28 cellular contexts compared by ENCODE assay signal in the genomic region with DNA sequence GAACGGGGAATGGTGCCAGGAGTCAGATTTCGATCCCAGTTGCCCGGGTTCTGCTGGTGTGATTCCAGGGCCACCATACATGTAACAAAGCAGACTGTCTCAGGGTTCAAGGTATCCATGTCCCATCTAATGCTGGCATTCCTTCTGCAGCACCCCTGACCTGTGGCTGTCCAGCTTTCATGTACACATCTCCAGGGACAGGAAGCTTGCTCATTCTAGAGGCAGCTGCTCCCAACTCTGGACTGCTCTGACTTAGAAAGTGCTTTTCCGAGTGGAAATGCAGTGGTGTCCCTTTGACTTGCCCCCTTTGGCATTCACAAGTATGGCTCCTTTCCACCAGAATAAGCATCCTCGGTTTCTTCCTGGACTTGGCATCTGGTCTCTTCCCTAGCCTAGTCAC. TPM values are rescaled to one million over a fixed set of nuclear protein-coding genes. Genes with fewer than 3 reads are reported as not detected.
DNase-seq lines count a peak whose midpoint lies in the region; ATAC-seq and TF ChIP-seq lines count a peak whose summit lies in the region.
"Had no signal": no experiment of that assay in that cellular context is flagged by ENCODE, and none has a peak within 500 bp of the region (broad histone marks: within the 10 kb centered on the region; RNA-seq: fewer than 3 reads in every experiment).

No MANE protein-coding gene starts in this region.

- H3K4me3 Mint-ChIP-seq in HFFc6 = peak overlapping the region; percentile 29
- H3K4me3 Mint-ChIP-seq: activated CD4-positive, alpha-beta memory T cell treated with anti-CD3 and anti-CD28 coated beads for 36 hours; activated naive CD8-positive, alpha-beta T cell; CD4-positive, CD25-positive, alpha-beta regulatory T cell; naive thymus-derived CD4-positive, alpha-beta T cell; stimulated activated memory B cell treated with anti-CD40 and anti-IgM and Interleukin-4, amounts not matched to agents 10 μg/mL and 1 μg/mL and 100 μg/mL, for 72 hours; T-helper 1 cell treated with Interleukin-12 subunit alpha and Interleukin-12 subunit beta and Interleukin-4 antibody, amounts not matched to agents 30 μg/mL and 1 μg/mL, for 36 hours had no signal

- DNase-seq in activated naive CD4-positive, alpha-beta T cell treated with anti-CD3 and anti-CD28 coated beads, Interleukin-2, amount 50 U/mL, for 72 hours (ENCODE audit: low spot score in 2 of 2) = no peak
- no peak for DNase-seq in activated naive CD4-positive, alpha-beta T cell (lab: John Stamatoyannopoulos, UW)
- DNase-seq in HFFc6 (peak; percentile 51), epidermal melanocyte (ENCODE audit: insufficient read length, low spot score) (peak; percentile 15), sciatic nerve (ENCODE audit: low spot score) (peak; percentile 25), SIG-M5 treated with dmso at 0.1 percent for 504 hours (lab: John Stamatoyannopoulos, UW; ENCODE audit: unreplicated experiment) (no peak), NCI-H1694 (lab: John Stamatoyannopoulos, UW) (no peak)
- DNase-seq: ACHN; activated CD4-positive, alpha-beta memory T cell treated with anti-CD3 and anti-CD28 coated beads for 36 hours; CD4-positive, CD25-positive, alpha-beta regulatory T cell; foreskin keratinocyte; KG1; kidney glomerular epithelial cell; MV-4-11; naive thymus-derived CD4-positive, alpha-beta T cell; NCI-H187; NCI-H2227 treated with DMSO at 0.1 percent for 48 hours; NCI-H774; OCI-M1; right lobe of liver; SIG-M5 had no signal

- no peaks in the 10 kb centered on the region for H3K9me3 Mint-ChIP-seq in activated naive CD4-positive, alpha-beta T cell treated with anti-CD3 and anti-CD28 coated beads, Interleukin-2, amount 50 U/mL, for 72 hours
- H3K9me3 Mint-ChIP-seq in HFFc6 = no peaks in the 10 kb centered on the region
- H3K9me3 Mint-ChIP-seq: activated CD4-positive, alpha-beta memory T cell treated with anti-CD3 and anti-CD28 coated beads for 36 hours; CD4-positive, CD25-positive, alpha-beta regulatory T cell; naive thymus-derived CD4-positive, alpha-beta T cell; stimulated activated memory B cell treated with anti-CD40 and anti-IgM and Interleukin-4, amounts not matched to agents 10 μg/mL and 1 μg/mL and 100 μg/mL, for 72 hours; T-helper 1 cell treated with Interleukin-12 subunit alpha and Interleukin-12 subunit beta and Interleukin-4 antibody, amounts not matched to agents 30 μg/mL and 1 μg/mL, for 36 hours had no signal

- intact Hi-C loops in sciatic nerve (cut with DNase I) = no loop called here

- H3K36me3 Mint-ChIP-seq in activated naive CD4-positive, alpha-beta T cell treated with anti-CD3 and anti-CD28 coated beads, Interleukin-2, amount 50 U/mL, for 72 hours = peaks cover 7 to 12% of the 10 kb centered on the region in 2 donors
- peaks cover 25% of the 10 kb centered on the region for H3K36me3 Mint-ChIP-seq in HFFc6 (ENCODE audit: low read depth)

- TF ChIP-seq CTCF in HFFc6 (IDR thresholded peaks at IDR 0.05) = no peak

- peaks cover 39% of the 10 kb centered on the region for H3K4me1 Mint-ChIP-seq in HFFc6 (ENCODE audit: low read depth)
- H3K4me1 Mint-ChIP-seq: stimulated activated memory B cell treated with anti-CD40 and anti-IgM and Interleukin-4, amounts not matched to agents 10 μg/mL and 1 μg/mL and 100 μg/mL, for 72 hours had no signal

- H3K27me3 Mint-ChIP-seq in HFFc6 (ENCODE audit: insufficient read depth) = no peaks in the 10 kb centered on the region
- H3K27me3 Mint-ChIP-seq: activated CD4-positive, alpha-beta memory T cell treated with anti-CD3 and anti-CD28 coated beads for 36 hours; activated naive CD8-positive, alpha-beta T cell; naive thymus-derived CD4-positive, alpha-beta T cell; stimulated activated memory B cell treated with anti-CD40 and anti-IgM and Interleukin-4, amounts not matched to agents 10 μg/mL and 1 μg/mL and 100 μg/mL, for 72 hours had no signal

- no peak for ATAC-seq in activated naive CD4-positive, alpha-beta T cell treated with anti-CD3 and anti-CD28 coated beads, Interleukin-2, amount 50 U/mL, for 72 hours
- ATAC-seq in sciatic nerve = no peak
- ATAC-seq in HG02610 (IDR thresholded peaks at IDR 0.05; ENCODE audit: unreplicated experiment) = no peak
- ATAC-seq: foreskin keratinocyte; naive thymus-derived CD4-positive, alpha-beta T cell; stimulated activated memory B cell treated with anti-CD40 and anti-IgM and Interleukin-4, amounts not matched to agents 10 μg/mL and 1 μg/mL and 100 μg/mL, for 72 hours had no signal

- peak overlapping the region; percentile 9 to 57 for H3K27ac Mint-ChIP-seq in activated naive CD4-positive, alpha-beta T cell treated with anti-CD3 and anti-CD28 coated beads, Interleukin-2, amount 50 U/mL, for 72 hours
- peak overlapping the region; percentile 80 for H3K27ac Mint-ChIP-seq in HFFc6
- H3K27ac Mint-ChIP-seq: activated CD4-positive, alpha-beta memory T cell treated with anti-CD3 and anti-CD28 coated beads for 36 hours; activated naive CD8-positive, alpha-beta T cell; stimulated activated memory B cell treated with anti-CD40 and anti-IgM and Interleukin-4, amounts not matched to agents 10 μg/mL and 1 μg/mL and 100 μg/mL, for 72 hours; T-helper 1 cell treated with Interleukin-12 subunit alpha and Interleukin-12 subunit beta and Interleukin-4 antibody, amounts not matched to agents 30 μg/mL and 1 μg/mL, for 36 hours had no signal

RNA-seq across cellular contexts. Expression of gene PML, which starts 30.9 kb away (rescaled TPM):
- total RNA-seq in activated naive CD4-positive, alpha-beta T cell treated with anti-CD3 and anti-CD28 coated beads, Interleukin-2, amount 50 U/mL, for 72 hours = 10 to 100 TPM; 76.3 to 91.7 TPM
- total RNA-seq in HFFc6 (2021; fragmentation: NEBNext Ultra II Directional; extraction: Animal tissue kit (Norgen Biotek cat#: 25700)) = 10 to 100 TPM; 45.2 to 51.8 (median 47.5) TPM
- total RNA-seq in sciatic nerve = 86.6 TPM

RNA-seq across cellular contexts. Expression of gene STOML1, which starts 33.3 kb away (rescaled TPM):
- 1 to 10 TPM; 5.9 to 7.2 TPM for total RNA-seq in activated naive CD4-positive, alpha-beta T cell treated with anti-CD3 and anti-CD28 coated beads, Interleukin-2, amount 50 U/mL, for 72 hours
- total RNA-seq in HFFc6 (2021; fragmentation: NEBNext Ultra II Directional; extraction: Animal tissue kit (Norgen Biotek cat#: 25700)) = 10 to 100 TPM; 21.4 to 30.6 (median 24.7) TPM
- total RNA-seq in sciatic nerve = 15.2 TPM

RNA-seq across cellular contexts. Expression of gene GOLGA6A, which starts 56.9 kb away (rescaled TPM):
- 1 to 10 TPM in 1 of 2 donors, not detected in 1; 1.1 TPM for total RNA-seq in activated naive CD4-positive, alpha-beta T cell treated with anti-CD3 and anti-CD28 coated beads, Interleukin-2, amount 50 U/mL, for 72 hours
- total RNA-seq in HFFc6 (2021; fragmentation: NEBNext Ultra II Directional; extraction: Animal tissue kit (Norgen Biotek cat#: 25700)) = not detected
- total RNA-seq in sciatic nerve = 0.98 TPM
- total RNA-seq: activated CD4-positive, alpha-beta memory T cell treated with anti-CD3 and anti-CD28 coated beads for 36 hours; foreskin keratinocyte; H4; mesenteric fat pad; omental fat pad had no signal

Comparison
In these comparisons a context has a peak if more than half of its experiments do, and no peak if none do; other contexts are left out.
1. DNase-seq: peak in HFFc6 (single experiment), epidermal melanocyte (single experiment) and sciatic nerve (single experiment); none in activated naive CD4-positive, alpha-beta T cell treated with anti-CD3 and anti-CD28 coated beads, Interleukin-2, amount 50 U/mL, for 72 hours (0 of 2), activated naive CD4-positive, alpha-beta T cell (0 of 4), SIG-M5 treated with dmso at 0.1 percent for 504 hours (single experiment) and NCI-H1694 (single experiment).